23 cellular contexts compared by ENCODE assay signal in the genomic region with DNA sequence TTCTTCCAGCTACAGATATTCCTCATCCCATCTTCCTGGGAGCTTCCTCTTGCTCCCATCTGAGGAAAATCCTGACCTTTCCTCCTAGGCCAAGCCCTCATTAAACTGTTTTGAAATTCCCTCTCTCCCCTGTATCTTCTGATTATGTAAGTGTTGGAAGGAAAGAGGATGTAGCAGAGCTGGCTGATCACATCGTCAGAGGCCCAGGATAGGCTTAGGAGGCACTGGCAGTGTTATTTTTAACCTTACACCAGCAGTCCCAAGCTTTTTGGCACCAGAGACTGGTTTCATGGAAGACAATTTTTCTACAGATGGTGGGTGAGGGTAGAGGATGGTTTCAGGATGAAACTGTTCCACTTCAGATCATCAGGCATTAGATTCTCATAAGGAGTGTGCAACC.
"Had no signal": no experiment of that assay in that cellular context is flagged by ENCODE, and none has a peak within 500 bp of the region (broad histone marks: within the 10 kb centered on the region; RNA-seq: fewer than 3 reads in every experiment).

No MANE protein-coding gene starts in this region.

- DNase-seq: IMR-90, Karpas-422, KG1, MG63, NCI-H1092, NCI-H1105 treated with DMSO at 0.1 percent for 48 hours, NCI-H1417 treated with DMSO at 0.1 percent for 48 hours, NCI-H146, NCI-H1694 treated with DMSO at 0.1 percent for 48 hours, NCI-H1930, NCI-H2081, NCI-H2107, NCI-H226, NCI-H446, NCI-H510A, NCI-H524 treated with DMSO at 0.1 percent for 48 hours, NCI-H69, NCI-H774, SIG-M5 had no signal

- H3K27ac ChIP-seq: RWPE1, SJSA1, SK-N-MC had no signal

- H3K4me3 ChIP-seq: MG63, SJSA1, SK-N-MC had no signal

- H3K27me3 ChIP-seq: MG63, SJSA1 had no signal

- ATAC-seq: HepG2 had no signal

- H3K9me3 ChIP-seq: MG63, SJSA1 had no signal

- H3K36me3 ChIP-seq: MG63, SJSA1 had no signal

- H3K4me1 ChIP-seq: SJSA1 had no signal

- FAIRE-seq: HepG2 had no signal
